In genomic region chr19:51422053-51422448, GRCh38 we compare ENCODE assay signal across 9 cellular contexts. TPM values are rescaled to one million over a fixed set of nuclear protein-coding genes. Genes with fewer than 3 reads are reported as not detected.
DNase-seq lines count a peak whose midpoint lies in the region; ATAC-seq and TF ChIP-seq lines count a peak whose summit lies in the region.
"Had no signal": no experiment of that assay in that cellular context is flagged by ENCODE, and none has a peak within 500 bp of the region (broad histone marks: within the 10 kb centered on the region; RNA-seq: fewer than 3 reads in every experiment).

No MANE protein-coding gene starts in this region.

- peaks cover 8 to 18% of the 10 kb centered on the region in 2 donors for H3K27me3 Mint-ChIP-seq in CD4-positive, alpha-beta memory T cell
- H3K27me3 Mint-ChIP-seq in activated naive CD4-positive, alpha-beta T cell treated with anti-CD3 and anti-CD28 coated beads, Interleukin-2, amount 10 ng/mL, durations not matched to agents 7 days and 5 days, result peaks cover 57% of the 10 kb centered on the region

- H3K27ac ChIP-seq in CD4-positive, alpha-beta memory T cell (ENCODE audit: low read depth, low read length), result no peak overlapping the region
- H3K27ac ChIP-seq in SK-N-SH (ENCODE audit: low read depth in 2 of 2, low read length in 1 of 2) (no peak overlapping the region), upper lobe of right lung (no peak overlapping the region)

- H3K36me3 Mint-ChIP-seq in CD4-positive, alpha-beta memory T cell, result no peaks in the 10 kb centered on the region
- no peaks in the 10 kb centered on the region for H3K36me3 Mint-ChIP-seq in activated naive CD4-positive, alpha-beta T cell treated with anti-CD3 and anti-CD28 coated beads, Interleukin-2, amount 10 ng/mL, durations not matched to agents 7 days and 5 days

- H3K4me2 ChIP-seq in SK-N-SH, result no peak overlapping the region

- 4% methylated on average over 7 of the region's 19 CpGs for WGBS in SK-N-SH (ENCODE audit: low lambda C conversion rate)

- intact Hi-C loops in CD4-positive, alpha-beta memory T cell (cut with micrococcal nuclease), result loop anchor here (1.0 to 2.0 kb wide), 4 partner anchors 19 to 235 kb away; no protein-coding TSS in a partner anchor
- intact Hi-C loops in Right ventricle myocardium superior (cut with DNase I) (no loop called here), posterior cingulate gyrus (cut with DNase I) (no loop called here), upper lobe of right lung (cut with DNase I) (no loop called here)

- no peak overlapping the region for H3K4me3 ChIP-seq in CD4-positive, alpha-beta memory T cell (ENCODE audit: low read length in 2 of 2)
- H3K4me3 ChIP-seq in SK-N-SH (ENCODE audit: low read depth in 2 of 2, low read length in 1 of 2) (no peak overlapping the region; a peak in 1 of 4 replicates), upper lobe of right lung (no peak overlapping the region)

- peak; percentile 67 to 75 (median 69) for DNase-seq in CD4-positive, alpha-beta memory T cell
- DNase-seq in SK-N-SH (peak; percentile 91), Right ventricle myocardium superior (peak; percentile 91), posterior cingulate gyrus (peak in 9 of 10 donors; percentile 49 to 96 (median 80)), upper lobe of right lung (peak; percentile 94)
- DNase-seq in activated naive CD4-positive, alpha-beta T cell treated with anti-CD3 and anti-CD28 coated beads, Interleukin-2, amount 10 ng/mL, durations not matched to agents 7 days and 5 days, result peak; percentile 91

- CTCF ChIA-PET in CD4-positive, alpha-beta memory T cell (lab: Charles Lee; ENCODE audit: partially characterized antibody), result interaction anchor here (0.6 to 7.3 kb wide), 15 partner anchors 11 to 356 kb away, joined by 3 to 84 read pairs (median 4); no protein-coding TSS in a partner anchor
- CTCF ChIA-PET in SK-N-SH (lab: Yijun Ruan, JAX), result interaction anchor here (0.6 to 2.4 kb wide), 30 partner anchors 8 to 235 kb away, joined by 3 to 37 read pairs (median 4); partner anchors contain the start of gene VSIG10L
- CTCF ChIA-PET in activated naive CD4-positive, alpha-beta T cell treated with anti-CD3 and anti-CD28 coated beads, Interleukin-2, amount 10 ng/mL, durations not matched to agents 7 days and 5 days (lab: Charles Lee), result interaction anchor here (0.6 to 1.9 kb wide), 12 partner anchors 14 to 239 kb away, joined by 3 to 9 read pairs (median 3); no protein-coding TSS in a partner anchor

- H3K36me3 ChIP-seq in CD4-positive, alpha-beta memory T cell (ENCODE audit: insufficient read depth, low read length), result no peaks in the 10 kb centered on the region
- no peaks in the 10 kb centered on the region for H3K36me3 ChIP-seq in SK-N-SH (replicated peaks in 1 of 2; ENCODE audit: control insufficient read depth in 1 of 2, insufficient read depth in 2 of 2, low read length in 1 of 2)
- H3K36me3 ChIP-seq in upper lobe of right lung, result no peaks in the 10 kb centered on the region

- no peak overlapping the region for H3K9ac ChIP-seq in SK-N-SH

- H3K27me3 ChIP-seq in CD4-positive, alpha-beta memory T cell (ENCODE audit: insufficient read depth, low read length), result no peaks in the 10 kb centered on the region
- H3K27me3 ChIP-seq in SK-N-SH (ENCODE audit: insufficient read depth), result peaks cover 24% of the 10 kb centered on the region
- peaks cover 14% of the 10 kb centered on the region for H3K27me3 ChIP-seq in upper lobe of right lung

- TF ChIP-seq EP300 in SK-N-SH (IDR thresholded peaks at IDR 0.05; ENCODE audit: borderline replicate concordance in 1 of 2, low read depth in 1 of 2, low read length in 1 of 2), result no peak

- H2AFZ ChIP-seq in SK-N-SH (ENCODE audit: low read depth), result no peak overlapping the region

- peaks cover 0 to 8% (median 3%) of the 10 kb centered on the region in 4 donors for H3K4me1 Mint-ChIP-seq in CD4-positive, alpha-beta memory T cell
- H3K4me1 Mint-ChIP-seq in activated naive CD4-positive, alpha-beta T cell treated with anti-CD3 and anti-CD28 coated beads, Interleukin-2, amount 10 ng/mL, durations not matched to agents 7 days and 5 days, result peaks cover 6% of the 10 kb centered on the region

- H3K9me3 ChIP-seq in CD4-positive, alpha-beta memory T cell (ENCODE audit: control insufficient read depth in 1 of 2, low read length in 2 of 2), result no peaks in the 10 kb centered on the region
- H3K9me3 ChIP-seq in SK-N-SH (no peaks in the 10 kb centered on the region), upper lobe of right lung (no peaks in the 10 kb centered on the region)

- no peaks in the 10 kb centered on the region for H3K79me2 ChIP-seq in SK-N-SH (ENCODE audit: insufficient read depth)

- TF ChIP-seq CTCF in SK-N-SH (IDR thresholded peaks at IDR 0.05) (peak; percentile 93), upper lobe of right lung (IDR thresholded peaks at IDR 0.05) (peak; percentile 95)

- peak; percentile 43 for ATAC-seq in HG02852 (IDR thresholded peaks at IDR 0.05; ENCODE audit: unreplicated experiment)
- peak; percentile 88 for ATAC-seq in Right ventricle myocardium superior (ENCODE audit: poor library complexity)
- ATAC-seq in upper lobe of right lung, result peak; percentile 96
- ATAC-seq in GM19463 (IDR thresholded peaks at IDR 0.05; ENCODE audit: unreplicated experiment), result no peak

- no peaks in the 10 kb centered on the region for H3K9me3 Mint-ChIP-seq in CD4-positive, alpha-beta memory T cell
- no peaks in the 10 kb centered on the region for H3K9me3 Mint-ChIP-seq in activated naive CD4-positive, alpha-beta T cell treated with anti-CD3 and anti-CD28 coated beads, Interleukin-2, amount 10 ng/mL, durations not matched to agents 7 days and 5 days

- POLR2A ChIA-PET in CD4-positive, alpha-beta memory T cell (lab: Charles Lee; ENCODE audit: partially characterized antibody), result interaction anchor here (1.4 to 1.9 kb wide), 2 partner anchors 20 to 92 kb away, joined by 3 to 11 read pairs; no protein-coding TSS in a partner anchor
- POLR2A ChIA-PET in SK-N-SH (lab: Yijun Ruan, JAX), result no interaction called here

- peak; percentile 62 for TF ChIP-seq RAD21 in SK-N-SH (IDR thresholded peaks at IDR 0.05; ENCODE audit: low read length)

- H3K4me3 Mint-ChIP-seq in CD4-positive, alpha-beta memory T cell, result no peak overlapping the region
- H3K4me3 Mint-ChIP-seq in activated naive CD4-positive, alpha-beta T cell treated with anti-CD3 and anti-CD28 coated beads, Interleukin-2, amount 10 ng/mL, durations not matched to agents 7 days and 5 days, result no peak overlapping the region

- H3K4me1 ChIP-seq in CD4-positive, alpha-beta memory T cell (ENCODE audit: insufficient read depth, low read length), result no peaks in the 10 kb centered on the region
- H3K4me1 ChIP-seq in SK-N-SH (ENCODE audit: control insufficient read depth in 1 of 2, insufficient read depth in 2 of 2, low read depth in 1 of 2, low read length in 1 of 2) (no peaks in the 10 kb centered on the region; a peak in 1 of 4 replicates), upper lobe of right lung (no peaks in the 10 kb centered on the region)

- no peaks in the 10 kb centered on the region for H4K20me1 ChIP-seq in SK-N-SH (ENCODE audit: insufficient read depth)

- no peaks in the 10 kb centered on the region for H3F3A ChIP-seq in SK-N-SH (replicated peaks; ENCODE audit: insufficient read depth)

- no peaks in the 10 kb centered on the region for H3K9me2 ChIP-seq in SK-N-SH

- peak overlapping the region in 1 of 7 donors; percentile 24 for H3K27ac Mint-ChIP-seq in CD4-positive, alpha-beta memory T cell
- no peak overlapping the region for H3K27ac Mint-ChIP-seq in activated naive CD4-positive, alpha-beta T cell treated with anti-CD3 and anti-CD28 coated beads, Interleukin-2, amount 10 ng/mL, durations not matched to agents 7 days and 5 days

TF ChIP-seq in SK-N-SH, 30 proteins besides CTCF, POLR2A, EP300 and RAD21 (continues in another document):
- TF ChIP-seq TCF12 (IDR thresholded peaks at IDR 0.05) (no peak), POLR2AphosphoS5 (IDR thresholded peaks at IDR 0.05; ENCODE audit: low read depth, low read length) (no peak), CHD2 (IDR thresholded peaks at IDR 0.05; ENCODE audit: low read length, partially characterized antibody) (no peak), EZH2phosphoT487 (IDR thresholded peaks at IDR 0.05; ENCODE audit: borderline replicate concordance, low read depth) (no peak), RCOR1 (IDR thresholded peaks at IDR 0.05; ENCODE audit: low read length) (peak; percentile 57; the same call in 1 of the 2 replicates), MAX (IDR thresholded peaks at IDR 0.05; ENCODE audit: low read depth) (0 out of 2 replicates have a peak, but pooled peaks have one; percentile 25)

RNA-seq across cellular contexts. Expression of gene SIGLEC10, which starts 4.6 kb away (rescaled TPM):
- total RNA-seq in CD4-positive, alpha-beta memory T cell, result under 1 TPM in 1 of 2 experiments, not detected in 1; 0.12 TPM
- under 1 TPM in 1 of 2 donors, not detected in 1; 0.39 TPM for polyA plus RNA-seq in CD4-positive, alpha-beta memory T cell
- polyA plus RNA-seq in SK-N-SH (2012; rRNA removed), result not detected in 2 replicates
- not detected in 2 replicates for polyA plus RNA-seq in SK-N-SH (2012; cell fraction: cytosol; rRNA removed)
- polyA plus RNA-seq in SK-N-SH (2012; cell fraction: nucleus; rRNA removed), result not detected in 2 replicates
- total RNA-seq in Right ventricle myocardium superior (0.19 TPM), upper lobe of right lung (12.6 TPM)

RNA-seq across cellular contexts. Expression of gene C19orf84, which starts 31.7 kb away (rescaled TPM):
- not detected for total RNA-seq in CD4-positive, alpha-beta memory T cell
- not detected for polyA plus RNA-seq in CD4-positive, alpha-beta memory T cell
- not detected in 2 replicates for polyA plus RNA-seq in SK-N-SH (2012; rRNA removed)
- polyA plus RNA-seq in SK-N-SH (2012; cell fraction: cytosol; rRNA removed), result not detected in 2 replicates
- not detected in 2 replicates for polyA plus RNA-seq in SK-N-SH (2012; cell fraction: nucleus; rRNA removed)
- total RNA-seq in Right ventricle myocardium superior (not detected), upper lobe of right lung (not detected)

RNA-seq across cellular contexts. Expression of gene LIM2, which starts 34.3 kb away (rescaled TPM):
- not detected for total RNA-seq in CD4-positive, alpha-beta memory T cell
- not detected for polyA plus RNA-seq in CD4-positive, alpha-beta memory T cell
- not detected in 2 replicates for polyA plus RNA-seq in SK-N-SH (2012; rRNA removed)
- polyA plus RNA-seq in SK-N-SH (2012; cell fraction: cytosol; rRNA removed), result not detected in 2 replicates
- not detected in 2 replicates for polyA plus RNA-seq in SK-N-SH (2012; cell fraction: nucleus; rRNA removed)
- not detected for total RNA-seq in Right ventricle myocardium superior
- not detected for total RNA-seq in upper lobe of right lung
- total RNA-seq: T-helper 1 cell treated with Interleukin-12 subunit alpha and Interleukin-12 subunit beta and Interleukin-4 antibody, amounts not matched to agents 30 ng/mL and 1 ng/mL, for 36 hours had no signal

RNA-seq across cellular contexts. Expression of gene SIGLEC8, which starts 36.2 kb away (rescaled TPM):
- total RNA-seq in CD4-positive, alpha-beta memory T cell, result not detected
- polyA plus RNA-seq in CD4-positive, alpha-beta memory T cell, result not detected
- polyA plus RNA-seq in SK-N-SH (2012; rRNA removed), result not detected in 2 replicates
- polyA plus RNA-seq in SK-N-SH (2012; cell fraction: cytosol; rRNA removed), result not detected in 2 replicates
- not detected in 2 replicates for polyA plus RNA-seq in SK-N-SH (2012; cell fraction: nucleus; rRNA removed)
- 0.13 TPM for total RNA-seq in Right ventricle myocardium superior
- 2.1 TPM for total RNA-seq in upper lobe of right lung
- total RNA-seq: T-helper 1 cell treated with Interleukin-12 subunit alpha and Interleukin-12 subunit beta and Interleukin-4 antibody, amounts not matched to agents 30 ng/mL and 1 ng/mL, for 36 hours had no signal

RNA-seq across cellular contexts. Expression of gene NKG7, which starts 49.6 kb away (rescaled TPM):
- 1 to 10 TPM; 2.7 to 2.8 TPM for total RNA-seq in CD4-positive, alpha-beta memory T cell
- 10 to 100 TPM; 36.5 to 44.3 TPM for polyA plus RNA-seq in CD4-positive, alpha-beta memory T cell
- not detected in 2 replicates for polyA plus RNA-seq in SK-N-SH (2012; rRNA removed)
- polyA plus RNA-seq in SK-N-SH (2012; cell fraction: cytosol; rRNA removed), result not detected in 2 replicates
- not detected in 2 replicates for polyA plus RNA-seq in SK-N-SH (2012; cell fraction: nucleus; rRNA removed)
- total RNA-seq in Right ventricle myocardium superior (2.3 TPM), upper lobe of right lung (25.1 TPM)

Comparison
In these comparisons a context has a peak if more than half of its experiments do, and no peak if none do; other contexts are left out.
1. RNA of gene SIGLEC10, which starts 4.6 kb away (total RNA-seq): 12.6 TPM in upper lobe of right lung (single experiment); 0.19 TPM in Right ventricle myocardium superior (single experiment) and 0.12 TPM in CD4-positive, alpha-beta memory T cell; every median in the first group is over 10 times any median in the second.
2. Peak in every context shown above with its lines, with median percentiles within 50 percentile points of each other: DNase-seq.